In genomic region chr4:47213106-47213505, GRCh38 we compare ENCODE assay signal across 32 cellular contexts.
A peak's percentile ranks its signal among the peaks of the same experiment; 100 is the strongest.
DNase-seq lines count a peak whose midpoint lies in the region; ATAC-seq and TF ChIP-seq lines count a peak whose summit lies in the region.
"Had no signal": no experiment of that assay in that cellular context is flagged by ENCODE, and none has a peak within 500 bp of the region (broad histone marks: within the 10 kb centered on the region; RNA-seq: fewer than 3 reads in every experiment).

No MANE protein-coding gene starts in this region.

- H2BK12ac ChIP-seq in mesenchymal stem cell (ENCODE audit: low read length in 2 of 2), result no peak overlapping the region

- no peak overlapping the region for H4K91ac ChIP-seq in mesenchymal stem cell (ENCODE audit: low read length)

- no peak overlapping the region for H4K8ac ChIP-seq in mesenchymal stem cell (ENCODE audit: low read length)

- H2AK5ac ChIP-seq in mesenchymal stem cell (ENCODE audit: low read length, severe bottlenecking), result no peak overlapping the region

- no peak overlapping the region for H2BK120ac ChIP-seq in mesenchymal stem cell (ENCODE audit: low read depth, low read length)

- H3K4me1 Mint-ChIP-seq in HFFc6 (ENCODE audit: low read depth) (peaks cover 67% of the 10 kb centered on the region), brain (peaks cover 34% of the 10 kb centered on the region)
- H3K4me1 Mint-ChIP-seq: activated T-helper 17 cell treated with anti-CD3 and anti-CD28 coated beads, Interleukin-2, amount 50 U/mL, for 72 hours; naive thymus-derived CD8-positive, alpha-beta T cell had no signal

- H3K4me3 Mint-ChIP-seq in HFFc6 (peak overlapping the region; percentile 58; the same call in 1 of the 2 replicates), brain (peak overlapping the region in 1 of 5 experiments; percentile 61)
- H3K4me3 Mint-ChIP-seq: activated CD8-positive, alpha-beta T cell treated with anti-CD3 and anti-CD28 coated beads for 36 hours; activated T-helper 17 cell treated with anti-CD3 and anti-CD28 coated beads, Interleukin-2, amount 50 U/mL, for 72 hours; naive thymus-derived CD8-positive, alpha-beta T cell; T-helper 2 cell treated with Interferon-gamma antibody and Interleukin-4, amounts not matched to agents 5 μg/mL and 100 μg/mL, for 36 hours had no signal

- H3K23ac ChIP-seq in mesenchymal stem cell (ENCODE audit: low read length in 2 of 2), result no peak overlapping the region

- peak overlapping the region; percentile 32 for H3K27ac ChIP-seq in mesenchymal stem cell (ENCODE audit: low read length, poor library complexity, severe bottlenecking)
- H3K27ac ChIP-seq: BLaER1, cardiac muscle cell, HL-60, KMS-11, testis, uterus had no signal

- H3K4me2 ChIP-seq in mesenchymal stem cell (ENCODE audit: low read length, poor library complexity, severe bottlenecking) (no peak overlapping the region), skeletal muscle satellite cell (ENCODE audit: low read length) (no peak overlapping the region)
- H3K4me2 ChIP-seq: BLaER1, KMS-11 had no signal

- H3K4me1 ChIP-seq in mesenchymal stem cell (ENCODE audit: control insufficient read depth, insufficient read depth, low read depth, low read length) (peaks cover 2% of the 10 kb centered on the region), skeletal muscle satellite cell (ENCODE audit: control insufficient read depth, insufficient read depth, low read length) (peaks cover 48% of the 10 kb centered on the region)
- H3K4me1 ChIP-seq: BLaER1, testis, uterus had no signal

- intact Hi-C loops in posterior vena cava (cut with DNase I), result no loop called here

- H3K36me3 ChIP-seq in mesenchymal stem cell (ENCODE audit: control insufficient read depth in 1 of 2, insufficient read depth in 2 of 2, low read depth in 1 of 2, low read length in 2 of 2), result no peaks in the 10 kb centered on the region
- no peaks in the 10 kb centered on the region for H3K36me3 ChIP-seq in skeletal muscle satellite cell (ENCODE audit: insufficient read depth, low read length)
- H3K36me3 ChIP-seq: BLaER1, cardiac muscle cell, uterus had no signal

- H3K27me3 ChIP-seq in mesenchymal stem cell (ENCODE audit: control insufficient read depth in 1 of 2, insufficient read depth in 1 of 2, low read length in 2 of 2), result no peaks in the 10 kb centered on the region
- H3K27me3 ChIP-seq in skeletal muscle satellite cell (ENCODE audit: control insufficient read depth, insufficient read depth, low read length), result no peaks in the 10 kb centered on the region
- H3K27me3 ChIP-seq: BLaER1, cardiac muscle cell, testis, uterus had no signal

- H2AFZ ChIP-seq in mesenchymal stem cell (ENCODE audit: low read depth, low read length), result no peak overlapping the region

- H3K14ac ChIP-seq in mesenchymal stem cell (ENCODE audit: low read length in 2 of 2), result no peak overlapping the region

- 33% methylated on average over 2 of the region's 2 CpGs for WGBS in mesenchymal stem cell

- DNase-seq in HFFc6 (no peak), mesenchymal stem cell (peak; percentile 72), posterior vena cava (ENCODE audit: low spot score) (no peak)
- DNase-seq in activated T-cell treated with anti-CD3 and anti-CD28 coated beads, Interleukin-2, amount 50 U/mL, for 1 hour, result no peak
- DNase-seq: activated CD4-positive, alpha-beta T cell treated with anti-CD3 and anti-CD28 coated beads for 1 hour; activated CD8-positive, alpha-beta T cell treated with anti-CD3 and anti-CD28 coated beads for 36 hours; activated naive CD4-positive, alpha-beta T cell treated with anti-CD3 and anti-CD28 coated beads, Interleukin-2, amount 50 U/mL, for 16 hours; cortex of kidney; DMS153; erythroblast; H7; head of caudate nucleus; MM.1S; naive thymus-derived CD8-positive, alpha-beta T cell; NCI-H1417; NCI-H2081; NCI-H345; occipital lobe; small intestine; stimulated activated naive CD8-positive, alpha-beta T cell treated with anti-CD3 and anti-CD28 coated beads, Interleukin-15, Interleukin-2, amounts not matched to agents 100 U/mL and 50 U/mL, for 24 hours; testis; uterus had no signal

- TF ChIP-seq CTCF in HFFc6 (IDR thresholded peaks at IDR 0.05) (no peak), brain (conservative IDR thresholded peaks at IDR 0.05) (no peak)

- H3K9me3 ChIP-seq in mesenchymal stem cell (ENCODE audit: control insufficient read depth, low read length) (no peaks in the 10 kb centered on the region), skeletal muscle satellite cell (replicated peaks; ENCODE audit: low read length) (no peaks in the 10 kb centered on the region)
- H3K9me3 ChIP-seq: BLaER1, testis, uterus had no signal

- H3K9me3 Mint-ChIP-seq in HFFc6 (no peaks in the 10 kb centered on the region), brain (no peaks in the 10 kb centered on the region)
- H3K9me3 Mint-ChIP-seq: activated CD8-positive, alpha-beta T cell treated with anti-CD3 and anti-CD28 coated beads for 36 hours; activated T-helper 17 cell treated with anti-CD3 and anti-CD28 coated beads, Interleukin-2, amount 50 U/mL, for 72 hours; naive thymus-derived CD8-positive, alpha-beta T cell; T-helper 2 cell treated with Interferon-gamma antibody and Interleukin-4, amounts not matched to agents 5 μg/mL and 100 μg/mL, for 36 hours had no signal

- no peak overlapping the region for H3K18ac ChIP-seq in mesenchymal stem cell (ENCODE audit: low read depth in 1 of 2, low read length in 2 of 2)

- H3K4me3 ChIP-seq in mesenchymal stem cell (ENCODE audit: insufficient read depth in 1 of 2, low read depth in 1 of 2, low read length in 2 of 2), result no peak overlapping the region
- H3K4me3 ChIP-seq in skeletal muscle satellite cell (ENCODE audit: low read length), result no peak overlapping the region
- H3K4me3 ChIP-seq: BLaER1, cardiac muscle cell, testis, uterus had no signal

- no peaks in the 10 kb centered on the region for H3K79me1 ChIP-seq in mesenchymal stem cell (replicated peaks; ENCODE audit: low read length, poor library complexity, severe bottlenecking)

- H3K9ac ChIP-seq in mesenchymal stem cell (ENCODE audit: low read length) (no peak overlapping the region), skeletal muscle satellite cell (ENCODE audit: low read depth, low read length) (peak overlapping the region; percentile 70)
- H3K9ac ChIP-seq: BLaER1, KMS-11 had no signal

- peak overlapping the region; percentile 55 for H3K27ac Mint-ChIP-seq in HFFc6
- H3K27ac Mint-ChIP-seq in brain, result peak overlapping the region in 4 of 5 experiments; percentile 17 to 79 (median 60)
- H3K27ac Mint-ChIP-seq: activated CD8-positive, alpha-beta T cell treated with anti-CD3 and anti-CD28 coated beads for 36 hours; activated T-helper 17 cell treated with anti-CD3 and anti-CD28 coated beads, Interleukin-2, amount 50 U/mL, for 72 hours; naive thymus-derived CD8-positive, alpha-beta T cell; T-helper 2 cell treated with Interferon-gamma antibody and Interleukin-4, amounts not matched to agents 5 μg/mL and 100 μg/mL, for 36 hours had no signal

- no peak overlapping the region for H2BK15ac ChIP-seq in mesenchymal stem cell (ENCODE audit: low read depth, poor library complexity, severe bottlenecking)

- no peak for ATAC-seq in GM18502 (IDR thresholded peaks at IDR 0.05; ENCODE audit: poor library complexity, unreplicated experiment)
- ATAC-seq: activated CD8-positive, alpha-beta T cell treated with anti-CD3 and anti-CD28 coated beads for 36 hours; activated T-helper 17 cell treated with anti-CD3 and anti-CD28 coated beads, Interleukin-2, amount 50 U/mL, for 72 hours; naive thymus-derived CD8-positive, alpha-beta T cell; Right ventricle myocardium inferior; stimulated activated naive CD8-positive, alpha-beta T cell treated with anti-CD3 and anti-CD28 coated beads, Interleukin-15, Interleukin-2, amounts not matched to agents 100 U/mL and 50 U/mL, for 24 hours had no signal

- H3K4ac ChIP-seq in mesenchymal stem cell (ENCODE audit: low read depth in 1 of 2, low read length in 2 of 2), result no peak overlapping the region

- H3K27me3 Mint-ChIP-seq in HFFc6 (ENCODE audit: insufficient read depth) (no peaks in the 10 kb centered on the region), brain (no peaks in the 10 kb centered on the region)
- H3K27me3 Mint-ChIP-seq: activated CD8-positive, alpha-beta T cell treated with anti-CD3 and anti-CD28 coated beads for 36 hours had no signal

- no peaks in the 10 kb centered on the region for H3K36me3 Mint-ChIP-seq in HFFc6 (ENCODE audit: low read depth)
- H3K36me3 Mint-ChIP-seq in brain, result no peaks in the 10 kb centered on the region
- H3K36me3 Mint-ChIP-seq: naive thymus-derived CD8-positive, alpha-beta T cell had no signal

- H2BK5ac ChIP-seq in mesenchymal stem cell (ENCODE audit: low read depth, low read length, poor library complexity, severe bottlenecking), result no peak overlapping the region
